11 cellular contexts compared by ENCODE assay signal in genomic region chr13:46100191-46100877, GRCh38. TPM values are rescaled to one million over a fixed set of nuclear protein-coding genes. Genes with fewer than 3 reads are reported as not detected.
A peak's percentile ranks its signal among the peaks of the same experiment; 100 is the strongest.
DNase-seq lines count a peak whose midpoint lies in the region; ATAC-seq and TF ChIP-seq lines count a peak whose summit lies in the region.
"Had no signal": no experiment of that assay in that cellular context is flagged by ENCODE, and none has a peak within 500 bp of the region (broad histone marks: within the 10 kb centered on the region; RNA-seq: fewer than 3 reads in every experiment).

No MANE protein-coding gene starts in this region.

- in situ Hi-C loops in ACHN (cut with HindIII; ENCODE audit: low pct_ligation_motif_present, low pct_unique_long_range_greater_than_20kb, low sequenced_read_pairs) = no loop called here

- H3K4me1 ChIP-seq in mucosa of descending colon (ENCODE audit: low read depth) = no peaks in the 10 kb centered on the region
- H3K4me1 ChIP-seq in adrenal gland (replicated peaks in 1 of 2) = peaks cover 11 to 26% of the 10 kb centered on the region in 2 donors

- intact Hi-C loops in mucosa of descending colon (cut with DNase I, micrococcal nuclease) (no loop called here), adrenal gland (cut with DNase I) (no loop called here)

- peak; percentile 46 for DNase-seq in GM10248 (ENCODE audit: extremely low spot score)
- DNase-seq in HCEC 1CT = peak; percentile 42
- DNase-seq in OCI-M1 (lab: John Stamatoyannopoulos, UW) = peak; percentile 71
- DNase-seq in inferior parietal cortex (ENCODE audit: extremely low spot score) = peak; percentile 9
- DNase-seq in mucosa of descending colon = no peak
- no peak for DNase-seq in adrenal gland
- DNase-seq in ACHN = no peak
- DNase-seq in iPS-NIHi11 (ENCODE audit: low spot score) = no peak
- DNase-seq: DND-41, NCI-H1694 had no signal

- CTCF ChIA-PET in GM10248 (lab: Yijun Ruan, JAX) = interaction anchor here (1.6 to 2.2 kb wide), 4 partner anchors 9 to 28 kb away, joined by 4 to 8 read pairs (median 5); no protein-coding TSS in a partner anchor

- no peaks in the 10 kb centered on the region for H3K27me3 ChIP-seq in adrenal gland

- no peak for TF ChIP-seq CTCF in GM10248 (IDR thresholded peaks at IDR 0.05; ENCODE audit: control extremely low read depth, extremely low read depth, low read depth, missing control alignments)
- TF ChIP-seq CTCF in mucosa of descending colon (IDR thresholded peaks at IDR 0.05) = no peak
- TF ChIP-seq CTCF in adrenal gland (IDR thresholded peaks at IDR 0.05) = no peak

- TF ChIP-seq POLR2A in adrenal gland (IDR thresholded peaks at IDR 0.05) = no peak

- H3K9me3 ChIP-seq in mucosa of descending colon (no peaks in the 10 kb centered on the region), adrenal gland (replicated peaks in 1 of 3) (no peaks in the 10 kb centered on the region)

- H3K27ac ChIP-seq in adrenal gland = peak overlapping the region in 1 of 5 donors; percentile 27
- H3K27ac ChIP-seq: epithelial cell of prostate had no signal

- no peak for ATAC-seq in mucosa of descending colon

- H3K36me3 ChIP-seq in mucosa of descending colon (ENCODE audit: low read depth) = no peaks in the 10 kb centered on the region
- no peaks in the 10 kb centered on the region for H3K36me3 ChIP-seq in adrenal gland (replicated peaks in 1 of 2)

- 88 to 95% (median 91%) methylated on average over 3 of the region's 3 CpGs for WGBS in adrenal gland, 4 donors

- H3K4me3 ChIP-seq in mucosa of descending colon (no peak overlapping the region), adrenal gland (no peak overlapping the region)

- POLR2A ChIA-PET in GM10248 (lab: Yijun Ruan, JAX) = no interaction called here

RNA-seq across cellular contexts. Expression of gene CPB2, which starts 4.5 kb away (rescaled TPM):
- total RNA-seq in mucosa of descending colon (not detected), adrenal gland (under 1 TPM in 1 of 8 donors, not detected in 7; 0.23 TPM)
- under 1 TPM in 1 of 3 donors, not detected in 2; 0.22 TPM for polyA plus RNA-seq in adrenal gland

RNA-seq across cellular contexts. Expression of gene ZC3H13, which starts 47.8 kb away (rescaled TPM):
- 10 to 100 TPM; 26.6 to 70.9 (median 29.5) TPM for total RNA-seq in mucosa of descending colon
- 10 to 100 TPM; 11.2 to 43.9 (median 22.5) TPM for total RNA-seq in adrenal gland
- polyA plus RNA-seq in adrenal gland = 10 to 100 TPM; 12.2 to 31.8 (median 25.0) TPM

Comparison
In these comparisons a context has a peak if more than half of its experiments do, and no peak if none do; other contexts are left out.
1. DNase-seq: peak in GM10248 (single experiment), HCEC 1CT (single experiment), OCI-M1 (single experiment) and inferior parietal cortex (single experiment); none in mucosa of descending colon (0 of 3), adrenal gland (0 of 7), ACHN (single experiment) and iPS-NIHi11 (single experiment).